1 cellular context compared by ENCODE assay signal in genomic region chr7:50791921-50792341, GRCh38.
TF ChIP-seq lines count a peak whose summit lies in the region.

No MANE protein-coding gene starts in this region.

TF ChIP-seq in K562, 482 proteins besides CTCF, POLR2A, EP300 and RAD21 (continued from another document):
- no peak for TF ChIP-seq ZNF740 (CRISPR knock-in tag; IDR thresholded peaks at IDR 0.05)
- TF ChIP-seq ZNF740 (tag; IDR thresholded peaks at IDR 0.05) = 0 out of 4 replicates have a peak, but pooled peaks of 1 of the 2 experiments have one; percentile 0
- TF ChIP-seq BACH1 (tag; IDR thresholded peaks at IDR 0.05) = 0 out of 2 replicates have a peak, but pooled peaks have one; percentile 41
- peak; percentile 95 for TF ChIP-seq CEBPB (tag; IDR thresholded peaks at IDR 0.05)
- TF ChIP-seq ARNT (IDR thresholded peaks at IDR 0.05) = 0 out of 4 replicates have a peak, but pooled peaks of 1 of the 2 experiments have one; percentile 41
- no peak for TF ChIP-seq MECOM (CRISPR knock-in tag; IDR thresholded peaks at IDR 0.05)
- TF ChIP-seq MNT (conservative IDR thresholded peaks at IDR 0.05) = peak in 1 of 2 experiments; percentile 71; a peak in 1 of 4 replicates
- TF ChIP-seq PATZ1 (CRISPR knock-in tag; IDR thresholded peaks at IDR 0.05; ENCODE audit: borderline replicate concordance) = no peak
- TF ChIP-seq E2F3 (CRISPR knock-in tag; IDR thresholded peaks at IDR 0.05) = no peak
- TF ChIP-seq MAFK (IDR thresholded peaks at IDR 0.05; ENCODE audit: low read length) = peak; percentile 98
- no peak for TF ChIP-seq ARHGAP35 (IDR thresholded peaks at IDR 0.05; ENCODE audit: partially characterized antibody)
- no peak for TF ChIP-seq TCFL5 (CRISPR knock-in tag; conservative IDR thresholded peaks at IDR 0.05)
- no peak for TF ChIP-seq GTF2E2 (tag; IDR thresholded peaks at IDR 0.05)
- TF ChIP-seq C11orf30 (IDR thresholded peaks at IDR 0.05; ENCODE audit: low read depth) = peak; percentile 99
- TF ChIP-seq MAFG (tag; conservative IDR thresholded peaks at IDR 0.05) = peak; percentile 96
- TF ChIP-seq GMEB1 (CRISPR knock-in tag; IDR thresholded peaks at IDR 0.05) = 0 out of 2 replicates have a peak, but pooled peaks have one; percentile 24
- TF ChIP-seq ADNP (tag; IDR thresholded peaks at IDR 0.05) = no peak
- no peak for TF ChIP-seq CHD4 (IDR thresholded peaks at IDR 0.05; ENCODE audit: insufficient read depth, insufficient replicate concordance, low read depth, low read length, poor library complexity, severe bottlenecking)
- no peak for TF ChIP-seq ZNF134 (CRISPR knock-in tag; conservative IDR thresholded peaks at IDR 0.05)
- TF ChIP-seq FOXK2 (conservative IDR thresholded peaks at IDR 0.05 in 1 of 2, IDR thresholded peaks at IDR 0.05 in 1 of 2; ENCODE audit: low read depth in 2 of 2) = peak; percentile 52 to 54; a peak in 3 of 4 replicates
- TF ChIP-seq ZNF316 (IDR thresholded peaks at IDR 0.05) = peak; percentile 99
- peak; percentile 62 for TF ChIP-seq ZBTB40 (IDR thresholded peaks at IDR 0.05)
- TF ChIP-seq ZBTB40 (CRISPR knock-in tag; IDR thresholded peaks at IDR 0.05) = no peak
- no peak for TF ChIP-seq ZZZ3 (IDR thresholded peaks at IDR 0.05)
- 0 out of 4 replicates have a peak, but pooled peaks of 1 of the 2 experiments have one; percentile 29 for TF ChIP-seq HDAC1 (IDR thresholded peaks at IDR 0.05)
- TF ChIP-seq ZNF766 (CRISPR knock-in tag; conservative IDR thresholded peaks at IDR 0.05) = 0 out of 2 replicates have a peak, but pooled peaks have one; percentile 30
- no peak for TF ChIP-seq ZNF512 (tag; IDR thresholded peaks at IDR 0.05)
- 0 out of 4 replicates have a peak, but pooled peaks have one; percentile 17 to 36 for TF ChIP-seq FOXA3 (CRISPR knock-in tag; conservative IDR thresholded peaks at IDR 0.05 in 1 of 2, IDR thresholded peaks at IDR 0.05 in 1 of 2)
- TF ChIP-seq NFRKB (IDR thresholded peaks at IDR 0.05; ENCODE audit: low read depth) = peak; percentile 88; the same call in 1 of the 2 replicates
- TF ChIP-seq SPI1 (IDR thresholded peaks at IDR 0.05; ENCODE audit: borderline replicate concordance, low read depth, low read length) = peak; percentile 24; the same call in 1 of the 2 replicates
- no peak for TF ChIP-seq SIN3B (IDR thresholded peaks at IDR 0.05; ENCODE audit: low read depth)
- 0 out of 2 replicates have a peak, but pooled peaks have one; percentile 65 for TF ChIP-seq BRD4 (IDR thresholded peaks at IDR 0.05)
- TF ChIP-seq CEBPG (CRISPR knock-in tag; IDR thresholded peaks at IDR 0.05) = no peak
- TF ChIP-seq CEBPG (tag; conservative IDR thresholded peaks at IDR 0.05 in 1 of 2, IDR thresholded peaks at IDR 0.05 in 1 of 2) = peak in 1 of 2 experiments; percentile 92; a peak in 1 of 4 replicates
- TF ChIP-seq MAFF (IDR thresholded peaks at IDR 0.05; ENCODE audit: low read length) = peak; percentile 99
- TF ChIP-seq RB1 (IDR thresholded peaks at IDR 0.05; ENCODE audit: low read depth) = no peak
- no peak for TF ChIP-seq ZNF280A (IDR thresholded peaks at IDR 0.05; ENCODE audit: low read depth, partially characterized antibody)
